Comparison of ENCODE assay signal across 28 cellular contexts in the genomic region with DNA sequence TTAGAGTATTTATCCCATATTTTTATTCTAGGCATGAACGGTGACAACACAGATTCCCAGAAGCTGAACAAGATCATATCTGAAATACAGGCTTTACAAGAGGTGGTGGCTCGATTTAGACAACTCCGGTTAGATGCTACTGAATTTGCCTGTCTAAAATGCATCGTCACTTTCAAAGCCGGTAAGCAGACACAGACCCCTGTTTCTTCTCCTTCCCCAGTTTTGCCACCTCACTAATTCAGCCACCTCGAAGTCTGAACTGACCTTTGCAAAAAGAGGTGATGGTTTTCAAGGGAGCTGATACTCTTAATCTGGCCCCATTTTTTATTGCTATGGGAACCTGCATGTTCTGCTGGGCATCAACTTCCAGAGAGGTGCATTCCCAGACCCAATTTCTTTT. TPM values are rescaled to one million over a fixed set of nuclear protein-coding genes. Genes with fewer than 3 reads are reported as not detected.
"Had no signal": no experiment of that assay in that cellular context is flagged by ENCODE, and none has a peak within 500 bp of the region (broad histone marks: within the 10 kb centered on the region; RNA-seq: fewer than 3 reads in every experiment).

No MANE protein-coding gene starts in this region.

- H3K9me3 ChIP-seq: MG63 had no signal

- H3K4me3 ChIP-seq: MG63 had no signal

- H3K36me3 ChIP-seq: MG63 had no signal

- H3K27me3 ChIP-seq: MG63 had no signal

- DNase-seq: Kasumi-1, MG63, MM.1S, MV-4-11, NCI-H1048, NCI-H1092, NCI-H1105, NCI-H1694, NCI-H1694 treated with DMSO at 0.1 percent for 48 hours, NCI-H187, NCI-H187 treated with DMSO at 0.1 percent for 48 hours, NCI-H2029, NCI-H2029 treated with DMSO at 0.1 percent for 48 hours, NCI-H2081 treated with DMSO at 0.1 percent for 48 hours, NCI-H2107, NCI-H2171, NCI-H2171 treated with DMSO at 0.1 percent for 48 hours, NCI-H226, NCI-H345, NCI-H446, NCI-H446 treated with DMSO at 0.1 percent for 48 hours, NCI-H510A, NCI-H510A treated with DMSO at 0.1 percent for 48 hours, NCI-H524, NCI-H524 treated with DMSO at 0.1 percent for 48 hours had no signal

RNA-seq across cellular contexts. Expression of gene NR2E1, which starts 15.0 kb away (rescaled TPM):
- total RNA-seq: LHCN-M2, MCF 10A, NCI-H460 had no signal
